In the genomic region with DNA sequence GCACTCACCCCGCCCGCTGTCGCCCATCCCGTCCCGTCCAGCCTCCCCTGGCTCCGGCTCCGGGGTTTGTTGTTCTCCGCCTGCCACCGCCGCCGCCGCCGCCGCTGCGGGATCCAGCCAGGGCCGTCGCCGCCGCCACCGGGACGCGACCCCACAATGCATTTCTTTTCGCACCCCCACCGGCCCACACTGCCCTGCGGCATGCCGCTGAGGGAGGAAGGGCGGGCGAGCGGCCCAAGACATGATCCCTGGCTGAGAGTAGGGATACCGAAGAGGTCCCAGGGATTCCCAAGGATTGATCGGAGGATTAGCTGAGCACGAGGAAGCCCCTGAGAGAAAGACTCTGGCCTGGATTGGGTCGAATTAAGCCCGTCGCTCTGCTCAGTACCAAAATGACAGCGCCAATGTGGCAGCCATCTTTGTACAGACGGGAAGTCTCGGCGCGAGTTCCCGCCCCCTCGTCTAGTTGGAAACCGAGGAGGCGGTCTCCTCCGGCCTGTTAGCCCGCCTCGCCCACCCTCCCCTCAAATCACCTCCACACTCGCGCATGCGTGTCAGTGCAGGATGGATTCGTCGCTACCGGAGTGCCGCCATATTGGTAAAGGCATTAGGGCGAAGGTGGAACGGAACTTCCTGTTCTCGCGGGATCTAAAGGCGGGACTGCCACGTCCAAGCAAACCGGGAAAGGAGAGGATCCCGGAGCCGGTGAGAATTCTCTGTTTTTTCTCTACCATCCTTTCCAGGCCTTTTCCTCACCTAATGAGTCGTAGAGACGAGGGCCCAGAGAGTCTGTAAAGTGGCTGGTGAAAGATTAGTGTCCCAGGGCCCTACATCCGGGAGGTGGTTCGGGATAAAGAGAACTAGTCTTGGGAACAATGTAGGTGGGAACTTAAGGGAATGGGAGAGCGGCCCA, we compare ENCODE assay signal across 1 cellular context.
TF ChIP-seq lines count a peak whose summit lies in the region.

TSS of gene RXRB (minus strand) at position 432 of the 913 bp plus-strand sequence. CDS start at position 243, 189 bp downstream.
TSS of gene SLC39A7 (plus strand) at position 634 of the 913 bp plus-strand sequence. CDS start 379 bp downstream, outside the sequence.

TF ChIP-seq in HepG2, 621 proteins besides CTCF, POLR2A, EP300 and RAD21 (continued from another document and continues in another):
- TF ChIP-seq KLF15 (CRISPR knock-in tag; IDR thresholded peaks at IDR 0.05; ENCODE audit: borderline replicate concordance) = peak; percentile 83
- peak; percentile 96 for TF ChIP-seq ZFP91 (CRISPR knock-in tag; IDR thresholded peaks at IDR 0.05; ENCODE audit: borderline replicate concordance)
- TF ChIP-seq, protein P1, sequence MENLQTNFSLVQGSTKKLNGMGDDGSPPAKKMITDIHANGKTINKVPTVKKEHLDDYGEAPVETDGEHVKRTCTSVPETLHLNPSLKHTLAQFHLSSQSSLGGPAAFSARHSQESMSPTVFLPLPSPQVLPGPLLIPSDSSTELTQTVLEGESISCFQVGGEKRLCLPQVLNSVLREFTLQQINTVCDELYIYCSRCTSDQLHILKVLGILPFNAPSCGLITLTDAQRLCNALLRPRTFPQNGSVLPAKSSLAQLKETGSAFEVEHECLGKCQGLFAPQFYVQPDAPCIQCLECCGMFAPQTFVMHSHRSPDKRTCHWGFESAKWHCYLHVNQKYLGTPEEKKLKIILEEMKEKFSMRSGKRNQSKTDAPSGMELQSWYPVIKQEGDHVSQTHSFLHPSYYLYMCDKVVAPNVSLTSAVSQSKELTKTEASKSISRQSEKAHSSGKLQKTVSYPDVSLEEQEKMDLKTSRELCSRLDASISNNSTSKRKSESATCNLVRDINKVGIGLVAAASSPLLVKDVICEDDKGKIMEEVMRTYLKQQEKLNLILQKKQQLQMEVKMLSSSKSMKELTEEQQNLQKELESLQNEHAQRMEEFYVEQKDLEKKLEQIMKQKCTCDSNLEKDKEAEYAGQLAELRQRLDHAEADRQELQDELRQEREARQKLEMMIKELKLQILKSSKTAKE (CRISPR knock-in tag; IDR thresholded peaks at IDR 0.05; ENCODE audit: borderline replicate concordance) = peak; percentile 60
- TF ChIP-seq ZFAT (CRISPR knock-in tag; conservative IDR thresholded peaks at IDR 0.05) = peak; percentile 69
- TF ChIP-seq ZNF891 (CRISPR knock-in tag; IDR thresholded peaks at IDR 0.05) = peak; percentile 70; the same call in 1 of the 2 replicates
- TF ChIP-seq, protein P2, sequence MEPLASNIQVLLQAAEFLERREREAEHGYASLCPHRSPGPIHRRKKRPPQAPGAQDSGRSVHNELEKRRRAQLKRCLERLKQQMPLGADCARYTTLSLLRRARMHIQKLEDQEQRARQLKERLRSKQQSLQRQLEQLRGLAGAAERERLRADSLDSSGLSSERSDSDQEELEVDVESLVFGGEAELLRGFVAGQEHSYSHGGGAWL (CRISPR knock-in tag; IDR thresholded peaks at IDR 0.05) = peak; percentile 66; the same call in 1 of the 2 replicates
- TF ChIP-seq ZNF547 (CRISPR knock-in tag; IDR thresholded peaks at IDR 0.05) = peak; percentile 95
- 0 out of 2 replicates have a peak, but pooled peaks have one; percentile 72 for TF ChIP-seq KLF9 (CRISPR knock-in tag; IDR thresholded peaks at IDR 0.05; ENCODE audit: low read depth)
- TF ChIP-seq LCORL (IDR thresholded peaks at IDR 0.05) = no peak
- peak; percentile 29; the same call in 1 of the 2 replicates for TF ChIP-seq LCORL (CRISPR knock-in tag; IDR thresholded peaks at IDR 0.05)
- peak; percentile 2; the same call in 1 of the 2 replicates for TF ChIP-seq ZNF138 (CRISPR knock-in tag; IDR thresholded peaks at IDR 0.05; ENCODE audit: low read depth)
- TF ChIP-seq GTF2F1 (IDR thresholded peaks at IDR 0.05; ENCODE audit: low read length) = 0 out of 2 replicates have a peak, but pooled peaks have one; percentile 7
- peak; percentile 96; the same call in 1 of the 2 replicates for TF ChIP-seq MIER3 (CRISPR knock-in tag; IDR thresholded peaks at IDR 0.05; ENCODE audit: borderline replicate concordance)
- TF ChIP-seq SOX6 (IDR thresholded peaks at IDR 0.05) = no peak
- TF ChIP-seq SOX6 (CRISPR knock-in tag; IDR thresholded peaks at IDR 0.05) = peak; percentile 78
- TF ChIP-seq GATA4 (IDR thresholded peaks at IDR 0.05; ENCODE audit: borderline replicate concordance, low read depth) = peak; percentile 58; the same call in 1 of the 2 replicates
- peak; percentile 70 for TF ChIP-seq KAT7 (CRISPR knock-in tag; IDR thresholded peaks at IDR 0.05; ENCODE audit: borderline replicate concordance)
- TF ChIP-seq AFF4 (CRISPR knock-in tag; IDR thresholded peaks at IDR 0.05) = no peak
- peak; percentile 68; the same call in 1 of the 2 replicates for TF ChIP-seq ZNF232 (CRISPR knock-in tag; IDR thresholded peaks at IDR 0.05; ENCODE audit: borderline replicate concordance)
- no peak for TF ChIP-seq ZNF512B (CRISPR knock-in tag; IDR thresholded peaks at IDR 0.05; ENCODE audit: borderline replicate concordance)
- no peak; the same call in none of the 2 replicates for TF ChIP-seq CHCHD3 (CRISPR knock-in tag; IDR thresholded peaks at IDR 0.05)
- TF ChIP-seq CSRNP1 (CRISPR knock-in tag; IDR thresholded peaks at IDR 0.05) = peak; percentile 48; the same call in 1 of the 2 replicates
- TF ChIP-seq ZNF263 (CRISPR knock-in tag; IDR thresholded peaks at IDR 0.05) = peak; percentile 65
- TF ChIP-seq, protein P3, sequence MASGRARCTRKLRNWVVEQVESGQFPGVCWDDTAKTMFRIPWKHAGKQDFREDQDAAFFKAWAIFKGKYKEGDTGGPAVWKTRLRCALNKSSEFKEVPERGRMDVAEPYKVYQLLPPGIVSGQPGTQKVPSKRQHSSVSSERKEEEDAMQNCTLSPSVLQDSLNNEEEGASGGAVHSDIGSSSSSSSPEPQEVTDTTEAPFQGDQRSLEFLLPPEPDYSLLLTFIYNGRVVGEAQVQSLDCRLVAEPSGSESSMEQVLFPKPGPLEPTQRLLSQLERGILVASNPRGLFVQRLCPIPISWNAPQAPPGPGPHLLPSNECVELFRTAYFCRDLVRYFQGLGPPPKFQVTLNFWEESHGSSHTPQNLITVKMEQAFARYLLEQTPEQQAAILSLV (CRISPR knock-in tag; IDR thresholded peaks at IDR 0.05; ENCODE audit: borderline replicate concordance) = peak; percentile 91
- TF ChIP-seq, protein P4, sequence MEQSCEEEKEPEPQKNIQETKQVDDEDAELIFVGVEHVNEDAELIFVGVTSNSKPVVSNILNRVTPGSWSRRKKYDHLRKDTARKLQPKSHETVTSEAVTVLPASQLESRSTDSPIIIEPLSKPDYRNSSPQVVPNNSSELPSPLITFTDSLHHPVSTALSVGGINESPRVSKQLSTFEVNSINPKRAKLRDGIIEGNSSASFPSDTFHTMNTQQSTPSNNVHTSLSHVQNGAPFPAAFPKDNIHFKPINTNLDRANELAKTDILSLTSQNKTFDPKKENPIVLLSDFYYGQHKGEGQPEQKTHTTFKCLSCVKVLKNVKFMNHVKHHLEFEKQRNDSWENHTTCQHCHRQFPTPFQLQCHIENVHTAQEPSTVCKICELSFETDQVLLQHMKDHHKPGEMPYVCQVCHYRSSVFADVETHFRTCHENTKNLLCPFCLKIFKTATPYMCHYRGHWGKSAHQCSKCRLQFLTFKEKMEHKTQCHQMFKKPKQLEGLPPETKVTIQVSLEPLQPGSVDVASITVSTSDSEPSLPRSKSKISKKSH (CRISPR knock-in tag; IDR thresholded peaks at IDR 0.05; ENCODE audit: borderline replicate concordance) = peak; percentile 83
- no peak for TF ChIP-seq NCOA5 (CRISPR knock-in tag; IDR thresholded peaks at IDR 0.05)
- TF ChIP-seq PRPF4 (IDR thresholded peaks at IDR 0.05; ENCODE audit: low read depth, low read length, poor library complexity, severe bottlenecking) = no peak
- TF ChIP-seq TGIF2 (CRISPR knock-in tag; IDR thresholded peaks at IDR 0.05) = peak; percentile 1
- TF ChIP-seq ZNF775 (CRISPR knock-in tag; IDR thresholded peaks at IDR 0.05; ENCODE audit: borderline replicate concordance) = no peak
- TF ChIP-seq, protein P5, sequence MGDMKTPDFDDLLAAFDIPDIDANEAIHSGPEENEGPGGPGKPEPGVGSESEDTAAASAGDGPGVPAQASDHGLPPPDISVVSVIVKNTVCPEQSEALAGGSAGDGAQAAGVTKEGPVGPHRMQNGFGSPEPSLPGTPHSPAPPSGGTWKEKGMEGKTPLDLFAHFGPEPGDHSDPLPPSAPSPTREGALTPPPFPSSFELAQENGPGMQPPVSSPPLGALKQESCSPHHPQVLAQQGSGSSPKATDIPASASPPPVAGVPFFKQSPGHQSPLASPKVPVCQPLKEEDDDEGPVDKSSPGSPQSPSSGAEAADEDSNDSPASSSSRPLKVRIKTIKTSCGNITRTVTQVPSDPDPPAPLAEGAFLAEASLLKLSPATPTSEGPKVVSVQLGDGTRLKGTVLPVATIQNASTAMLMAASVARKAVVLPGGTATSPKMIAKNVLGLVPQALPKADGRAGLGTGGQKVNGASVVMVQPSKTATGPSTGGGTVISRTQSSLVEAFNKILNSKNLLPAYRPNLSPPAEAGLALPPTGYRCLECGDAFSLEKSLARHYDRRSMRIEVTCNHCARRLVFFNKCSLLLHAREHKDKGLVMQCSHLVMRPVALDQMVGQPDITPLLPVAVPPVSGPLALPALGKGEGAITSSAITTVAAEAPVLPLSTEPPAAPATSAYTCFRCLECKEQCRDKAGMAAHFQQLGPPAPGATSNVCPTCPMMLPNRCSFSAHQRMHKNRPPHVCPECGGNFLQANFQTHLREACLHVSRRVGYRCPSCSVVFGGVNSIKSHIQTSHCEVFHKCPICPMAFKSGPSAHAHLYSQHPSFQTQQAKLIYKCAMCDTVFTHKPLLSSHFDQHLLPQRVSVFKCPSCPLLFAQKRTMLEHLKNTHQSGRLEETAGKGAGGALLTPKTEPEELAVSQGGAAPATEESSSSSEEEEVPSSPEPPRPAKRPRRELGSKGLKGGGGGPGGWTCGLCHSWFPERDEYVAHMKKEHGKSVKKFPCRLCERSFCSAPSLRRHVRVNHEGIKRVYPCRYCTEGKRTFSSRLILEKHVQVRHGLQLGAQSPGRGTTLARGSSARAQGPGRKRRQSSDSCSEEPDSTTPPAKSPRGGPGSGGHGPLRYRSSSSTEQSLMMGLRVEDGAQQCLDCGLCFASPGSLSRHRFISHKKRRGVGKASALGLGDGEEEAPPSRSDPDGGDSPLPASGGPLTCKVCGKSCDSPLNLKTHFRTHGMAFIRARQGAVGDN (CRISPR knock-in tag; IDR thresholded peaks at IDR 0.05) = peak; percentile 92
- peak; percentile 47; the same call in 1 of the 2 replicates for TF ChIP-seq ZNF333 (CRISPR knock-in tag; IDR thresholded peaks at IDR 0.05; ENCODE audit: borderline replicate concordance)
